In the genomic region with DNA sequence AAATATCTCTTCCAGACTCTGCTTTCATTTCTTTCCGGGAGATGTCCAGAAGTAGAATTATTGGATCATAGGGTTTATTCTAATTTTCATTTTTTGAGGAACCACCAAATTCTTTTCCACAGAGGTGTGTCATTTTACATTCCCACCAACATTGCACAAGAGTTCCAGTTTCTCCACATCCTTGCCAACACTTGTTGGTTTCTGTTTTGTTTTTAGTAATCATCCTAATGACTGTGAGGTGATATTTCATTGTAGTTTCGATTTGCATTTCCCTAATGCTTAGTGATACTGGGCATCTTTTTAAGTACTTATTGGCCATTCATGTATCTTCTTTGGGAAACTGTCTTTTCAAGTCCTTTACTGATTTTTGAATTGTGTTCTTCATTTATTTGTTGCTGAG, we compare ENCODE assay signal across 1 cellular context.
TF ChIP-seq lines count a peak whose summit lies in the region.

No MANE protein-coding gene starts in this region.

TF ChIP-seq in HEK293, 187 proteins besides CTCF, POLR2A, EP300 and RAD21 (continued from another document):
- TF ChIP-seq, protein P1, sequence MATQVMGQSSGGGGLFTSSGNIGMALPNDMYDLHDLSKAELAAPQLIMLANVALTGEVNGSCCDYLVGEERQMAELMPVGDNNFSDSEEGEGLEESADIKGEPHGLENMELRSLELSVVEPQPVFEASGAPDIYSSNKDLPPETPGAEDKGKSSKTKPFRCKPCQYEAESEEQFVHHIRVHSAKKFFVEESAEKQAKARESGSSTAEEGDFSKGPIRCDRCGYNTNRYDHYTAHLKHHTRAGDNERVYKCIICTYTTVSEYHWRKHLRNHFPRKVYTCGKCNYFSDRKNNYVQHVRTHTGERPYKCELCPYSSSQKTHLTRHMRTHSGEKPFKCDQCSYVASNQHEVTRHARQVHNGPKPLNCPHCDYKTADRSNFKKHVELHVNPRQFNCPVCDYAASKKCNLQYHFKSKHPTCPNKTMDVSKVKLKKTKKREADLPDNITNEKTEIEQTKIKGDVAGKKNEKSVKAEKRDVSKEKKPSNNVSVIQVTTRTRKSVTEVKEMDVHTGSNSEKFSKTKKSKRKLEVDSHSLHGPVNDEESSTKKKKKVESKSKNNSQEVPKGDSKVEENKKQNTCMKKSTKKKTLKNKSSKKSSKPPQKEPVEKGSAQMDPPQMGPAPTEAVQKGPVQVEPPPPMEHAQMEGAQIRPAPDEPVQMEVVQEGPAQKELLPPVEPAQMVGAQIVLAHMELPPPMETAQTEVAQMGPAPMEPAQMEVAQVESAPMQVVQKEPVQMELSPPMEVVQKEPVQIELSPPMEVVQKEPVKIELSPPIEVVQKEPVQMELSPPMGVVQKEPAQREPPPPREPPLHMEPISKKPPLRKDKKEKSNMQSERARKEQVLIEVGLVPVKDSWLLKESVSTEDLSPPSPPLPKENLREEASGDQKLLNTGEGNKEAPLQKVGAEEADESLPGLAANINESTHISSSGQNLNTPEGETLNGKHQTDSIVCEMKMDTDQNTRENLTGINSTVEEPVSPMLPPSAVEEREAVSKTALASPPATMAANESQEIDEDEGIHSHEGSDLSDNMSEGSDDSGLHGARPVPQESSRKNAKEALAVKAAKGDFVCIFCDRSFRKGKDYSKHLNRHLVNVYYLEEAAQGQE (tag by site-specific recombination; IDR thresholded peaks at IDR 0.05) = no peak
- TF ChIP-seq TRIM28 (IDR thresholded peaks at IDR 0.05; ENCODE audit: borderline replicate concordance, low read length) (no peak), ZSCAN16 (tag by site-specific recombination; IDR thresholded peaks at IDR 0.05) (no peak), ZNF302 (tag by site-specific recombination; IDR thresholded peaks at IDR 0.05; ENCODE audit: low read depth) (no peak), KLF10 (tag by site-specific recombination; IDR thresholded peaks at IDR 0.05) (no peak)
